9 cellular contexts compared by ENCODE assay signal in the genomic region with DNA sequence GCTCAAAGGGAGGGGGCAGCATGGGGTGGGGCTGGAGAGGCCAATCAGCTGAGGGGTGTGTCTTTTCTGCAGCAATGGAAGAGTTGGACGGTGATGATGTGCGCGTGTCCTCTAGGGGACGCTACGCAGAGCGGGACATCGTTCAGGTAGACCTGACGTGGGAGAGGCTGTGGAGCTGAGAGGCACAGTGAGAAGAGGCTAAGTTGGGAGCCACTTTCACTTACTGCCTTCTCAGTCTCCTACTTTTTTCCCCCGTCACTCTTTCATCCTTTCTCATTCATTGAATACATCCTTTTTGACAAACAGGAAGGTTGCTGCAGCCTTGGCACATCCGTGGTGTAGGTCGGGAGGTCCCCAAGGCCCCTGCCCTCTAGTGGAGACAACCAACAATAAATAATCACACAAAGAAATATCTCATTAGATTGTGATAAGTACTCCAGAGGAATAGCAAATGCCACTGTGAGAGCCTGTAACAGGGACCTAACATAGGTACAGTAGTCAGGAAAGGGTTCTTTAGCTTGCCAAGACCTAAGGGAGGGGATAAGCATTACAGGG. TPM values are rescaled to one million over a fixed set of nuclear protein-coding genes. Genes with fewer than 3 reads are reported as not detected.
DNase-seq lines count a peak whose midpoint lies in the region; ATAC-seq, FAIRE-seq and TF ChIP-seq lines count a peak whose summit lies in the region.
"Had no signal": no experiment of that assay in that cellular context is flagged by ENCODE, and none has a peak within 500 bp of the region (broad histone marks: within the 10 kb centered on the region; RNA-seq: fewer than 3 reads in every experiment).

No MANE protein-coding gene starts in this region.

- 13% methylated on average over 11 of the region's 11 CpGs for WGBS in HUES64
- 15 to 25% methylated on average over 8 to 11 of the region's 11 CpGs for WGBS in endodermal cell (ENCODE audit: insufficient coverage in 1 of 2, insufficient read length in 1 of 2), 2 experiments

- H3K27me3 ChIP-seq in HUES64 (ENCODE audit: insufficient read depth, low read length) = no peaks in the 10 kb centered on the region
- H3K27me3 ChIP-seq in endodermal cell (ENCODE audit: control insufficient read depth, insufficient read depth, low read length, poor library complexity, severe bottlenecking) = no peaks in the 10 kb centered on the region
- no peaks in the 10 kb centered on the region for H3K27me3 ChIP-seq in left ventricle myocardium inferior (ENCODE audit: low read depth)

- H3K36me3 Mint-ChIP-seq in endodermal cell (ENCODE audit: low read depth) = no peaks in the 10 kb centered on the region

- peak; percentile 15 for DNase-seq in COLO668 (lab: John Stamatoyannopoulos, UW; ENCODE audit: unreplicated experiment)
- DNase-seq in endodermal cell = peak; percentile 91
- peak in 2 of 3 donors; percentile 15 to 22 for DNase-seq in stimulated activated CD4-positive, alpha-beta T cell treated with anti-CD3 and anti-CD28 coated beads, TNF-alpha, amount 100 ng/mL, for 1 hour (ENCODE audit: low read depth in 3 of 3, low spot score in 1 of 3)
- DNase-seq in RCC 7860 (ENCODE audit: low spot score) = no peak
- no peak for DNase-seq in Right ventricle myocardium inferior (ENCODE audit: missing footprints)
- DNase-seq in left ventricle myocardium inferior = no peak

- no peaks in the 10 kb centered on the region for H3K9me3 Mint-ChIP-seq in endodermal cell

- no peak for FAIRE-seq in RCC 7860 (lab: Jason Lieb, UNC)

- ATAC-seq in Right ventricle myocardium inferior = no peak

- H3K36me3 ChIP-seq in HUES64 (ENCODE audit: insufficient read depth, low read length) = no peaks in the 10 kb centered on the region
- H3K36me3 ChIP-seq in endodermal cell (ENCODE audit: control insufficient read depth, insufficient read depth, low read length) = no peaks in the 10 kb centered on the region
- no peaks in the 10 kb centered on the region for H3K36me3 ChIP-seq in left ventricle myocardium inferior

- H3K27ac Mint-ChIP-seq in endodermal cell = no peak overlapping the region

- peaks cover 9% of the 10 kb centered on the region for H3K4me1 Mint-ChIP-seq in endodermal cell

- H3K4me3 Mint-ChIP-seq in endodermal cell = peak overlapping the region; percentile 15

- H3K4me3 ChIP-seq in HUES64 (ENCODE audit: low read length) (peak overlapping the region; percentile 47), endodermal cell (ENCODE audit: low read length) (no peak overlapping the region), left ventricle myocardium inferior (no peak overlapping the region)

- H3K27me3 Mint-ChIP-seq in endodermal cell (ENCODE audit: insufficient read depth) = no peaks in the 10 kb centered on the region

- intact Hi-C loops in Right ventricle myocardium inferior (cut with DNase I) = no loop called here
- intact Hi-C loops in left ventricle myocardium inferior (cut with micrococcal nuclease) = no loop called here

- peak; percentile 70 for TF ChIP-seq CTCF in VCaP (conservative IDR thresholded peaks at IDR 0.05)
- TF ChIP-seq CTCF in endodermal cell (conservative IDR thresholded peaks at IDR 0.05) = peak; percentile 87
- TF ChIP-seq CTCF in left ventricle myocardium inferior (IDR thresholded peaks at IDR 0.05; ENCODE audit: borderline replicate concordance) = no peak

- H3K4me1 ChIP-seq in HUES64 (ENCODE audit: insufficient read depth, low read length) (no peaks in the 10 kb centered on the region; the same call in 1 of the 2 replicates), endodermal cell (ENCODE audit: control insufficient read depth, insufficient read depth, low read length) (no peaks in the 10 kb centered on the region), left ventricle myocardium inferior (peaks cover 17% of the 10 kb centered on the region)

- H3K9ac ChIP-seq in HUES64 (ENCODE audit: low read depth, low read length) = no peak overlapping the region
- H3K9ac ChIP-seq in endodermal cell (ENCODE audit: extremely low read depth, low read length, poor library complexity, severe bottlenecking) = no peak overlapping the region

- no peaks in the 10 kb centered on the region for H3K9me3 ChIP-seq in HUES64 (ENCODE audit: insufficient read depth, low read depth, low read length)
- H3K9me3 ChIP-seq in endodermal cell (ENCODE audit: control insufficient read depth, low read length) = no peaks in the 10 kb centered on the region
- H3K9me3 ChIP-seq in left ventricle myocardium inferior (replicated peaks) = no peaks in the 10 kb centered on the region

- H3K27ac ChIP-seq in HUES64 (ENCODE audit: low read depth, low read length) = no peak overlapping the region
- no peak overlapping the region for H3K27ac ChIP-seq in VCaP
- no peak overlapping the region for H3K27ac ChIP-seq in endodermal cell (ENCODE audit: low read depth, low read length)
- no peak overlapping the region for H3K27ac ChIP-seq in left ventricle myocardium inferior (replicated peaks)

RNA-seq across cellular contexts. Expression of a gene that starts 4.4 kb away (rescaled TPM):
- 14.9 TPM for polyA plus RNA-seq in HUES64 (2013, experiment 1 of 2)
- 16.9 TPM for polyA plus RNA-seq in HUES64 (2013, experiment 2 of 2)
- total RNA-seq in endodermal cell (10 to 100 TPM; 22.7 to 28.5 TPM), Right ventricle myocardium inferior (10.9 TPM), left ventricle myocardium inferior (9.4 TPM)
- polyA plus RNA-seq in endodermal cell (2013, experiment 1 of 2) = 18.2 TPM
- polyA plus RNA-seq in endodermal cell (2013, experiment 2 of 2) = 17.0 TPM

RNA-seq across cellular contexts. Expression of a gene that starts 22.6 kb away (rescaled TPM):
- 25.6 TPM for polyA plus RNA-seq in HUES64 (2013, experiment 1 of 2)
- 21.8 TPM for polyA plus RNA-seq in HUES64 (2013, experiment 2 of 2)
- 10 to 100 TPM; 28.6 to 34.0 TPM for total RNA-seq in endodermal cell
- polyA plus RNA-seq in endodermal cell (2013, experiment 1 of 2) = 26.9 TPM
- polyA plus RNA-seq in endodermal cell (2013, experiment 2 of 2) = 28.9 TPM
- total RNA-seq in Right ventricle myocardium inferior = 10.5 TPM
- total RNA-seq in left ventricle myocardium inferior = 9.2 TPM

RNA-seq across cellular contexts. Expression of a gene that starts 23.5 kb away (rescaled TPM):
- polyA plus RNA-seq in HUES64 (2013, experiment 1 of 2) = 2.0 TPM
- 2.3 TPM for polyA plus RNA-seq in HUES64 (2013, experiment 2 of 2)
- total RNA-seq in endodermal cell (under 1 TPM; 0.15 to 0.62 TPM), Right ventricle myocardium inferior (not detected), left ventricle myocardium inferior (0.16 TPM)
- polyA plus RNA-seq in endodermal cell (2013, experiment 1 of 2) = 2.7 TPM
- polyA plus RNA-seq in endodermal cell (2013, experiment 2 of 2) = 1.7 TPM
- total RNA-seq: renal cortical epithelial cell had no signal

RNA-seq across cellular contexts. Expression of a gene that starts 42.6 kb away (rescaled TPM):
- 8.6 TPM for polyA plus RNA-seq in HUES64 (2013, experiment 1 of 2)
- 10.7 TPM for polyA plus RNA-seq in HUES64 (2013, experiment 2 of 2)
- total RNA-seq in endodermal cell (10 to 100 TPM; 10.1 to 13.3 TPM), Right ventricle myocardium inferior (18.4 TPM), left ventricle myocardium inferior (12.3 TPM)
- 13.6 TPM for polyA plus RNA-seq in endodermal cell (2013, experiment 1 of 2)
- 14.6 TPM for polyA plus RNA-seq in endodermal cell (2013, experiment 2 of 2)

Comparison
In these comparisons a context has a peak if more than half of its experiments do, and no peak if none do; other contexts are left out.
1. DNase-seq: peak in COLO668 (single experiment), endodermal cell (single experiment) and stimulated activated CD4-positive, alpha-beta T cell treated with anti-CD3 and anti-CD28 coated beads, TNF-alpha, amount 100 ng/mL, for 1 hour (2 of 3); none in RCC 7860 (single experiment), Right ventricle myocardium inferior (single experiment) and left ventricle myocardium inferior (single experiment).